1 cellular context compared by ENCODE assay signal in the genomic region with DNA sequence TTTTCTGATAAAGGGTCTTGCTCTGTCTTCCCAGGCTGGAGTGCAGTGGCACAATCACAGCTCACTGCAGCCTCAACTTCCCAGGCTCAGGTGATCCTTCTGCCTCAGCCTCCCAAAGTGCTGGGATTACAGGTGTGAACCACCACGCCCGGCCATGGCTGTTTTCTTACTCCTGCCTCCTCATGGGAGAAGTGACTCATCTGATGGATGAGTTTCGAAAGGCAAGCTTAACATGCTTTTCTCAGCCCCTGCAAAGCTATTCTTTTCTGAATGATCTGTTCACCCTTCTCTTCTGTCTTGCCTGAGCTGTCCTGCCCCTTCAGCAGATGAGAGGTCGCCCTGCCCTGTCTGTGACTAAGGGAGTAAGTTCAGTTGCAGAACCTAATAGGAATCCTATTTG.
A peak's percentile ranks its signal among the peaks of the same experiment; 100 is the strongest.
TF ChIP-seq lines count a peak whose summit lies in the region.

No MANE protein-coding gene starts in this region.

TF ChIP-seq in IMR-90, 13 proteins besides CTCF, POLR2A, EP300 and RAD21:
- TF ChIP-seq MAFK (IDR thresholded peaks at IDR 0.05; ENCODE audit: low read depth, low read length), result no peak
- peak; percentile 14; the same call in 1 of the 2 replicates for TF ChIP-seq CEBPB (IDR thresholded peaks at IDR 0.05; ENCODE audit: low read depth, low read length)
